Comparison of ENCODE assay signal across 9 cellular contexts in the genomic region with DNA sequence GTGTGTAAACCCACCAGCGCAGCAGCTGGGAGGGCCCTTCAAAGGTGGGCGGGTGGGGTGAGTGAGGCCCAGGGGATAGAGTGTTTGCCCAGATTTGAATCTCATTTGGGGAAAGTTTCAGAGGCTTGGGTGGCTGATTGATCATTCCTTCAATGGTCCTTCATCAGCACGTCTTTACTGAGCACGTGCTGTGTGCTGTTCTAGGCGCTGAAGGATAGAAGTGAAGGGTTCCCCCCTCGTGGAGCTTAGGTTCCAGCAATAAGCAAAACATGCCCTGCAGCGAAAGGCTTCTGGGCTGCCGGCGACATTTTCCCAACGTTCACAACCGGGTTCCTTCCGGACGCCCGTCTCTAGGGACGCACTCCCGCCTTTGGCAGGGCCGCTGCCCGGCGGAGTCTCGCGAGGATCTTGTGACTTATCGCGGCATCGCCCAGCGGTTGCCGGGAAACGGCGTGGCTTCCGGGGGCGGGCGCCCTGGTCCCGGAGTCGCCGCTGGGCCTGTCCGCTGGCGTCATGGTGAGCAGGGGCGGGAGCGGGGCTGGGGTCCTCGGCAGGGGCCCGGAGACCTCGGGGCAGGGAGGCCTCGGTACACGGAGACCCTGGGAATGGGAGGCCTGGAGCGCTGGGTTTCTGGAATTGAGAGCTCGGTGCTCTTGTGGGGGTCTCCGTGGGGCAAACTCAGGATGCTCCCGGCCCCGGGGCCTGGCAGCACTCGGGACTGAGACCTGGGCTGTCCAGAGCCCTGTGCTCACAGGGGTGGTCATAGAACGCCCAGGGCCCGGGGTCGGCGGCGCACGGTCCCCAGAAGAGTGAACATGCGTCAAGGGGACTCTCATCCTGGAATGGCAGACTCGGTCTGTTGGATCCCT. TPM values are rescaled to one million over a fixed set of nuclear protein-coding genes. Genes with fewer than 3 reads are reported as not detected.
DNase-seq lines count a peak whose midpoint lies in the region; ATAC-seq and TF ChIP-seq lines count a peak whose summit lies in the region.
"Had no signal": no experiment of that assay in that cellular context is flagged by ENCODE, and none has a peak within 500 bp of the region (broad histone marks: within the 10 kb centered on the region; RNA-seq: fewer than 3 reads in every experiment).

No MANE protein-coding gene starts in this region.

- H3K4me3 ChIP-seq in uterus, result peak overlapping the region; percentile 66 to 75

- H3K36me3 ChIP-seq in uterus, result no peaks in the 10 kb centered on the region

- peak; percentile 72 for DNase-seq in DMS 273 treated with DMSO at 0.1 percent for 48 hours (lab: John Stamatoyannopoulos, UW)
- DNase-seq in GOT3 (lab: John Stamatoyannopoulos, UW), result peak; percentile 48
- DNase-seq in NCI-H1105 (lab: John Stamatoyannopoulos, UW), result peak; percentile 74
- peak; percentile 66 for DNase-seq in T follicular helper cell (ENCODE audit: low read depth)
- peak; percentile 46 for DNase-seq in amniotic stem cell (lab: John Stamatoyannopoulos, UW)
- peak; percentile 96 for DNase-seq in left ventricle myocardium superior
- DNase-seq in putamen (ENCODE audit: low spot score), result peak; percentile 86
- peak; percentile 87 to 92 for DNase-seq in uterus

- no peaks in the 10 kb centered on the region for H3K9me3 ChIP-seq in uterus

- TF ChIP-seq CTCF in uterus (IDR thresholded peaks at IDR 0.05), result no peak

- H3K4me1 ChIP-seq in uterus, result peaks cover 0 to 17% of the 10 kb centered on the region in 2 donors

- intact Hi-C loops in left ventricle myocardium superior (cut with micrococcal nuclease) (no loop called here), uterus (cut with DNase I; ENCODE audit: low total_unique reads) (no loop called here)

- peak overlapping the region; percentile 49 to 67 for H3K27ac ChIP-seq in uterus

- no peaks in the 10 kb centered on the region for H3K27me3 ChIP-seq in uterus

- ATAC-seq in left ventricle myocardium superior, result peak; percentile 90

- TF ChIP-seq POLR2A in uterus (IDR thresholded peaks at IDR 0.05), result no peak

RNA-seq across cellular contexts. Expression of gene DBNDD1, which starts 3.2 kb away (rescaled TPM):
- 6.3 TPM for total RNA-seq in left ventricle myocardium superior
- total RNA-seq in uterus, result 1 to 10 TPM in 2 of 4 donors, not detected in 2; 1.0 to 4.2 TPM

RNA-seq across cellular contexts. Expression of gene PRDM7, which starts 54.7 kb away (rescaled TPM):
- total RNA-seq in left ventricle myocardium superior (not detected), uterus (under 1 TPM in 1 of 4 donors, not detected in 3; 0.35 TPM)
- total RNA-seq: subcutaneous adipose tissue had no signal

Comparison
In these comparisons a context has a peak if more than half of its experiments do, and no peak if none do; other contexts are left out.
1. Peak in every context shown above with its lines: DNase-seq, ATAC-seq, H3K4me3 ChIP-seq and H3K27ac ChIP-seq.
2. DNase-seq: peak in every context shown above with its lines; median percentile 96 in left ventricle myocardium superior; 90 in uterus; 86 in putamen; 74 in NCI-H1105; 72 in DMS 273 treated with DMSO at 0.1 percent for 48 hours; 66 in T follicular helper cell; 48 in GOT3; 46 in amniotic stem cell.